13 cellular contexts compared by ENCODE assay signal in genomic region chr3:42906905-42907183, GRCh38. TPM values are rescaled to one million over a fixed set of nuclear protein-coding genes. Genes with fewer than 3 reads are reported as not detected.
A peak's percentile ranks its signal among the peaks of the same experiment; 100 is the strongest.
DNase-seq lines count a peak whose midpoint lies in the region; ATAC-seq and TF ChIP-seq lines count a peak whose summit lies in the region.
"Had no signal": no experiment of that assay in that cellular context is flagged by ENCODE, and none has a peak within 500 bp of the region (broad histone marks: within the 10 kb centered on the region; RNA-seq: fewer than 3 reads in every experiment).

No MANE protein-coding gene starts in this region.

- peak overlapping the region; percentile 35 for H3K4me3 Mint-ChIP-seq in activated T-cell treated with anti-CD3 and anti-CD28 coated beads, Interleukin-2, amount 50 U/mL, for 4 hours

- no peak for TF ChIP-seq CTCF in tibial nerve (IDR thresholded peaks at IDR 0.05)

- WGBS in tibial nerve, 2 donors = 60 to 61% methylated on average over 3 of the region's 3 CpGs

- H3K9ac ChIP-seq in duodenal mucosa (ENCODE audit: low read depth in 1 of 2, low read length in 2 of 2) = peak overlapping the region; percentile 57 to 64

- H3K4me3 ChIP-seq in duodenal mucosa (ENCODE audit: low read depth in 1 of 2, low read length in 2 of 2) (peak overlapping the region; percentile 66 to 67), muscle layer of duodenum (ENCODE audit: low read depth in 1 of 2, low read length in 2 of 2) (peak overlapping the region; percentile 66 to 77), tibial nerve (peak overlapping the region; percentile 50 to 87 (median 78))
- H3K4me3 ChIP-seq: A549 had no signal

- H3K27me3 Mint-ChIP-seq in activated T-cell treated with anti-CD3 and anti-CD28 coated beads, Interleukin-2, amount 50 U/mL, for 4 hours (ENCODE audit: low read depth) = peaks cover 37% of the 10 kb centered on the region

- H3K4me1 Mint-ChIP-seq in activated T-cell treated with anti-CD3 and anti-CD28 coated beads, Interleukin-2, amount 50 U/mL, for 4 hours (ENCODE audit: low read depth) = peaks cover 8% of the 10 kb centered on the region

- H3K4me1 ChIP-seq in duodenal mucosa (ENCODE audit: control insufficient read depth in 1 of 2, insufficient read depth in 2 of 2, low read length in 2 of 2) = peaks cover 12 to 18% of the 10 kb centered on the region in 2 donors
- peaks cover 0 to 16% of the 10 kb centered on the region in 2 donors for H3K4me1 ChIP-seq in muscle layer of duodenum (ENCODE audit: control insufficient read depth in 1 of 2, insufficient read depth in 2 of 2, low read length in 2 of 2)
- peaks cover 0 to 21% (median 0%) of the 10 kb centered on the region in 4 donors for H3K4me1 ChIP-seq in tibial nerve
- H3K4me1 ChIP-seq: A549 had no signal

- no peak for TF ChIP-seq EP300 in tibial nerve (IDR thresholded peaks at IDR 0.05)

- no peak for DNase-seq in activated T-cell treated with anti-CD3 and anti-CD28 coated beads, Interleukin-2, amount 50 U/mL, for 4 hours
- no peak for DNase-seq in activated T-cell treated with anti-CD3 and anti-CD28 coated beads, Interleukin-2, amount 50 U/mL, for 1 hour
- DNase-seq in tibial nerve (ENCODE audit: low spot score in 2 of 2) (no peak), SKM-1 treated with dmso at 0.1 percent for 144 hours (lab: John Stamatoyannopoulos, UW; ENCODE audit: unreplicated experiment) (no peak)
- DNase-seq: activated CD4-positive, alpha-beta T cell treated with anti-CD3 and anti-CD28 coated beads, Interleukin-2, amount 50 U/mL, for 48 hours; cerebellar nuclear complex; KBM-7; NCI-H2171 treated with DMSO at 0.1 percent for 48 hours had no signal

- peaks cover 4% of the 10 kb centered on the region for H3K36me3 Mint-ChIP-seq in activated T-cell treated with anti-CD3 and anti-CD28 coated beads, Interleukin-2, amount 50 U/mL, for 4 hours (ENCODE audit: insufficient read depth)

- no peaks in the 10 kb centered on the region for H3K9me3 ChIP-seq in duodenal mucosa (ENCODE audit: control insufficient read depth in 1 of 2, low read length in 2 of 2)
- H3K9me3 ChIP-seq in muscle layer of duodenum (ENCODE audit: control insufficient read depth in 1 of 2, low read length in 2 of 2) = peaks cover 9 to 12% of the 10 kb centered on the region in 2 donors
- H3K9me3 ChIP-seq in tibial nerve = peaks cover 0 to 25% (median 0%) of the 10 kb centered on the region in 4 donors
- H3K9me3 ChIP-seq: A549 had no signal

- no peak for ATAC-seq in activated T-cell treated with anti-CD3 and anti-CD28 coated beads, Interleukin-2, amount 50 U/mL, for 4 hours
- ATAC-seq in HG02885 (IDR thresholded peaks at IDR 0.05; ENCODE audit: poor library complexity, unreplicated experiment) (no peak), HG02678 (IDR thresholded peaks at IDR 0.05; ENCODE audit: unreplicated experiment) (no peak)
- ATAC-seq: A549 had no signal

- H3K27me3 ChIP-seq in duodenal mucosa (ENCODE audit: control insufficient read depth in 1 of 2, insufficient read depth in 2 of 2, low read length in 2 of 2) (no peaks in the 10 kb centered on the region), muscle layer of duodenum (ENCODE audit: low read depth, low read length) (no peaks in the 10 kb centered on the region), tibial nerve (no peaks in the 10 kb centered on the region)

- TF ChIP-seq POLR2A in tibial nerve (IDR thresholded peaks at IDR 0.05) = no peak

- H3K36me3 ChIP-seq in duodenal mucosa (ENCODE audit: control insufficient read depth in 1 of 2, insufficient read depth in 2 of 2, low read length in 2 of 2) (peaks cover 7 to 8% of the 10 kb centered on the region in 2 donors), muscle layer of duodenum (ENCODE audit: control insufficient read depth in 1 of 2, insufficient read depth in 2 of 2, low read length in 2 of 2) (peaks cover 23 to 34% of the 10 kb centered on the region in 2 donors), tibial nerve (peaks cover 0 to 42% (median 0%) of the 10 kb centered on the region in 3 donors)

- H3K27ac ChIP-seq in duodenal mucosa (ENCODE audit: low read depth, low read length) = no peak overlapping the region
- H3K27ac ChIP-seq in muscle layer of duodenum (ENCODE audit: low read length) = no peak overlapping the region
- peak overlapping the region in 2 of 4 donors; percentile 76 to 82 for H3K27ac ChIP-seq in tibial nerve
- H3K27ac ChIP-seq: A549 had no signal

- H3K9me3 Mint-ChIP-seq in activated T-cell treated with anti-CD3 and anti-CD28 coated beads, Interleukin-2, amount 50 U/mL, for 4 hours = peaks cover 12% of the 10 kb centered on the region

RNA-seq across cellular contexts. Expression of gene ZNF662, which starts 0.9 kb away (rescaled TPM):
- 1 to 10 TPM in 2 of 3 donors, under 1 TPM in 1; 0.33 to 1.4 (median 1.0) TPM for total RNA-seq in activated T-cell treated with anti-CD3 and anti-CD28 coated beads, Interleukin-2, amount 50 U/mL, for 4 hours
- 10 to 100 TPM in 3 of 4 donors, 1 to 10 TPM in 1; 9.0 to 20.0 (median 16.7) TPM for total RNA-seq in tibial nerve

RNA-seq across cellular contexts. Expression of gene CYP8B1, which starts 31.2 kb away (rescaled TPM):
- under 1 TPM; 0.05 to 0.10 (median 0.05) TPM for total RNA-seq in activated T-cell treated with anti-CD3 and anti-CD28 coated beads, Interleukin-2, amount 50 U/mL, for 4 hours
- total RNA-seq in tibial nerve = not detected

Comparison
In these comparisons a context has a peak if more than half of its experiments do, and no peak if none do; other contexts are left out.
1. RNA of gene ZNF662, which starts 0.9 kb away (total RNA-seq): 9.0 to 20.0 TPM in tibial nerve; 0.33 to 1.4 TPM in activated T-cell treated with anti-CD3 and anti-CD28 coated beads, Interleukin-2, amount 50 U/mL, for 4 hours; every median in the first group is over 4 times any median in the second.
2. Peak in every context shown above with its lines, with median percentiles within 50 percentile points of each other: H3K4me3 ChIP-seq.